8 cellular contexts compared by ENCODE assay signal in the genomic region with DNA sequence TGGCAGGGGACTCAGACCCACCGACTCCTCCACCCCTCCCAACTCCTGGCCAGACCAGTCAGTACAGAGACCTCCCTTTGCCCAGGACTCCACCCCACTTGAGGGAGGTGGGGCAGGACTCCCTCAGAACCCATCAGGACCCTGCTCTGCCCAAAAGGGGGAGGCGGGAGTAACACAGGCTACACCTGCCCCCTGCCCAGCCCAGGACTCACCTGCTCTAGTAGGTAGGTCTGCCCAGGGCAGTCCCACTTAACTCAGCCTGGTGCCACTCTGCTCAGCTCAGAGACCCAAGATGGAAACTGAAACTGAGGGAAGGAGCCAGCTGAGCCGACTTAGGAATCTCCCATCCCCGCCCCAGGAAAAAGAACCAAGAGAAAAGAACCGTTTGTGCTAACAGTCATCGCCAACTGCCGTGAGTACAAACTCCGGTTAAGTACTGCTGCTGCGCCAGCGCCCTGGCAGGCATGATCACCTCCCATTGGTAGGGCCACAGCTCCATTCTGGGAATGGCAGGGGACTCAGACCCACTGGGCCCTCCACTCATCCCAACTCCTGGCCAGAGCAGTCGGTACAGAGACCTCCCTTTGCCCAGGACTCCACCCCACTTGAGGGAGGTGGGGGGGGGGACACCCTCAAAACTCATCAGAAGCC. TPM values are rescaled to one million over a fixed set of nuclear protein-coding genes. Genes with fewer than 3 reads are reported as not detected.
DNase-seq lines count a peak whose midpoint lies in the region; ATAC-seq and TF ChIP-seq lines count a peak whose summit lies in the region.

No MANE protein-coding gene starts in this region.

- WGBS in urinary bladder: 19% methylated on average over 11 of the region's 11 CpGs

- peak in 1 of 2 experiments; percentile 39 for DNase-seq in PC-9
- DNase-seq in mucosa of descending colon: peak; percentile 63 to 71 (median 67)
- DNase-seq in NCI-H2196 (lab: John Stamatoyannopoulos, UW; ENCODE audit: unreplicated experiment): no peak
- no peak for DNase-seq in NOMO-1 (lab: John Stamatoyannopoulos, UW; ENCODE audit: unreplicated experiment in 2 of 2)

- no peaks in the 10 kb centered on the region for H3K9me2 ChIP-seq in PC-9 (ENCODE audit: insufficient read depth)

- H3K4me1 ChIP-seq in ACC112 (ENCODE audit: control insufficient read depth, insufficient read depth, low read length, unreplicated experiment): peaks cover 28% of the 10 kb centered on the region
- no peaks in the 10 kb centered on the region for H3K4me1 ChIP-seq in PC-9 (replicated peaks; ENCODE audit: insufficient read depth)
- H3K4me1 ChIP-seq in mucosa of descending colon (ENCODE audit: low read depth): peaks cover 18% of the 10 kb centered on the region
- no peaks in the 10 kb centered on the region for H3K4me1 ChIP-seq in urinary bladder (ENCODE audit: insufficient read depth)

- TF ChIP-seq CTCF in PC-9 (conservative IDR thresholded peaks at IDR 0.05): no peak
- no peak for TF ChIP-seq CTCF in mucosa of descending colon (IDR thresholded peaks at IDR 0.05)

- ATAC-seq in GM18511 (IDR thresholded peaks at IDR 0.05; ENCODE audit: unreplicated experiment) (peak; percentile 17), mucosa of descending colon (peak; percentile 62)

- POLR2A ChIA-PET in PC-9 (lab: Charles Lee; ENCODE audit: unreplicated experiment): interaction anchor here (0.6 to 1.1 kb wide), 3 partner anchors 139 to 247 kb away, joined by 3 read pairs; partner anchors contain the start of gene KLHL11

- 0 out of 2 replicates have a peak, but pooled peaks cover 3% of the 10 kb centered on the region for H4K20me1 ChIP-seq in PC-9 (ENCODE audit: insufficient read depth)

- CTCF ChIA-PET in PC-9 (lab: Charles Lee): interaction anchor here (0.7 kb wide), 1 partner anchor 149 kb away, joined by 4 read pairs; no protein-coding TSS in a partner anchor

- H3K27me3 ChIP-seq in ACC112 (ENCODE audit: insufficient read depth, low read length): no peaks in the 10 kb centered on the region
- H3K27me3 ChIP-seq in PC-9 (ENCODE audit: insufficient read depth, low read depth): no peaks in the 10 kb centered on the region

- H2AFZ ChIP-seq in ACC112 (ENCODE audit: low read length, unreplicated experiment): no peak overlapping the region
- no peak overlapping the region for H2AFZ ChIP-seq in PC-9

- H3K9me3 ChIP-seq in PC-9 (ENCODE audit: insufficient read depth, low read depth): no peaks in the 10 kb centered on the region
- no peaks in the 10 kb centered on the region for H3K9me3 ChIP-seq in mucosa of descending colon

- TSS peak; percentile 38 for BruUV-seq in PC-9 (replicated peaks; lab: Mats Ljungman, UMichigan)

- H3K27ac ChIP-seq in ACC112 (ENCODE audit: low read depth, low read length) (peak overlapping the region; percentile 89), PC-9 (no peak overlapping the region), cingulate gyrus (ENCODE audit: low read depth, low read length) (peak overlapping the region; percentile 89), urinary bladder (ENCODE audit: low read depth) (peak overlapping the region; percentile 81)

- H3K36me3 ChIP-seq in ACC112 (ENCODE audit: insufficient read depth, low read length): peaks cover 29% of the 10 kb centered on the region; the same call in 1 of the 2 replicates
- H3K36me3 ChIP-seq in PC-9 (ENCODE audit: low read depth): no peaks in the 10 kb centered on the region
- H3K36me3 ChIP-seq in mucosa of descending colon (ENCODE audit: low read depth): no peaks in the 10 kb centered on the region
- no peaks in the 10 kb centered on the region for H3K36me3 ChIP-seq in urinary bladder (ENCODE audit: insufficient read depth)

- H3K79me2 ChIP-seq in ACC112 (ENCODE audit: control insufficient read depth, insufficient read depth, low read length, unreplicated experiment) (peaks cover 17% of the 10 kb centered on the region), PC-9 (ENCODE audit: low read depth) (no peaks in the 10 kb centered on the region)

- peaks cover 9% of the 10 kb centered on the region; the same call in 1 of the 2 replicates for H3F3A ChIP-seq in PC-9 (ENCODE audit: insufficient read depth, low read depth)

- H3K4me3 ChIP-seq in ACC112 (ENCODE audit: low read depth, low read length) (peak overlapping the region; percentile 79), PC-9 (peak overlapping the region; percentile 18; the same call in 1 of the 2 replicates), mucosa of descending colon (peak overlapping the region; percentile 19), urinary bladder (ENCODE audit: low read depth, low read length) (peak overlapping the region; percentile 57)

- H3K4me2 ChIP-seq in PC-9: peak overlapping the region; percentile 47; the same call in 1 of the 2 replicates

- intact Hi-C loops in PC-9 (cut with micrococcal nuclease; ENCODE audit: unreplicated experiment) (no loop called here), mucosa of descending colon (cut with DNase I, micrococcal nuclease) (loop anchor here in 1 of 2 donors (10.0 kb wide), 1 partner anchor 147 kb away; the partner anchor contains the start of gene CNP)

RNA-seq across cellular contexts. Expression of gene DHX58, which starts 0.5 kb away (rescaled TPM):
- total RNA-seq in PC-9 (2021) (17.9 and 26.0 TPM in 2 replicates), mucosa of descending colon (10 to 100 TPM; 11.7 to 18.0 (median 14.0) TPM), urinary bladder (7.6 TPM)
- 16.1 TPM for polyA plus RNA-seq in urinary bladder

RNA-seq across cellular contexts. Expression of gene KAT2A, which starts 9.1 kb away (rescaled TPM):
- total RNA-seq in PC-9 (2021) (42.1 and 47.6 TPM in 2 replicates), mucosa of descending colon (10 to 100 TPM; 21.6 to 47.8 (median 31.4) TPM), urinary bladder (14.1 TPM)
- 44.3 TPM for polyA plus RNA-seq in urinary bladder

RNA-seq across cellular contexts. Expression of gene HSPB9, which starts 10.6 kb away (rescaled TPM):
- 0.33 TPM in 1 of 2 replicates, not detected in the other for total RNA-seq in PC-9 (2021)
- under 1 TPM in 1 of 3 donors, not detected in 2; 0.28 TPM for total RNA-seq in mucosa of descending colon
- not detected for total RNA-seq in urinary bladder
- polyA plus RNA-seq in urinary bladder: 0.11 TPM

RNA-seq across cellular contexts. Expression of gene ZNF385C, which starts 13.8 kb away (rescaled TPM):
- 1.7 and 2.1 TPM in 2 replicates for total RNA-seq in PC-9 (2021)
- total RNA-seq in mucosa of descending colon: under 1 TPM; 0.41 to 0.96 (median 0.58) TPM
- total RNA-seq in urinary bladder: 1.2 TPM
- polyA plus RNA-seq in urinary bladder: 0.65 TPM

RNA-seq across cellular contexts. Expression of gene RAB5C, which starts 42.8 kb away (rescaled TPM):
- 97.0 and 120 TPM in 2 replicates for total RNA-seq in PC-9 (2021)
- 100 to 1,000 TPM; 133 to 161 (median 160) TPM for total RNA-seq in mucosa of descending colon
- 40.5 TPM for total RNA-seq in urinary bladder
- 198 TPM for polyA plus RNA-seq in urinary bladder

Comparison
In these comparisons a context has a peak if more than half of its experiments do, and no peak if none do; other contexts are left out.
1. H3K4me3 ChIP-seq: peak in every context shown above with its lines; median percentile 79 in ACC112; 57 in urinary bladder; 19 in mucosa of descending colon; 18 in PC-9.
2. DNase-seq: peak in mucosa of descending colon (3 of 3); none in NCI-H2196 (single experiment) and NOMO-1 (0 of 2).